ENCODE assay signal across 18 cellular contexts in the genomic region with DNA sequence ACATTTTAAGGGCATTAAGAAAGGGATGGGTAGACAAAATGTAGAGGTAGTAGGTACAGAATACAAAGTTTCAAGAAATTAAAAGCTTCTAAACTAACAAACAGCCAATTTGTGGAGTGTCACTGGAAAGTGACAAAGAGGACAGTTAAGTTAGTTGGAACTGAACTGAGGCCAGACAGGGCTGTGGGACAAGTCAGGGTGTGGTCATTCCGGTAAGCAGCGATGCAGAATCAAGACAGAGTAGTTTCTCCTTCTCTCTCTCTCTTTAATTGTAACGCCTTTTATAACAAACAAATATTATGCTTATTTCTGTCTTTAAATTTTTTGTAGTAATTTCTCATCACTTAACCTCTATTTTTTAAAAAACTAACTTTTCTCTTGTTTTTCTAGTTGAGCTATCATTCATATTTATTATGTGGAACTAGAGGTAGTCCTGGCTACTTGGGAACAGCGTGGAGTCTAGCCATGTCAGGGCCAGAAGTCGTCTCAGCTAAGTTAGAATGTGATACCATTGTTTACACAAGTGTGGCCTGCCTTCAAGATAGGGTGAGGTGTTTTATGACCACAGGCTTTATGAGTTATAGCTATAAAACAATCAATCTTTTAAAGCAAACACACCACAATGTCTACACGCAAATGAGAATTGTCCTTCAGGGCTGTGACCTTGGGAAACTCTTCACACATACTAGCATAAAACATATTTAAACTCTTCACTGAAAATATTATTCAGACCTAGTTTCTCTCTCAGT.
DNase-seq lines count a peak whose midpoint lies in the region; TF ChIP-seq lines count a peak whose summit lies in the region.
"Had no signal": no experiment of that assay in that cellular context is flagged by ENCODE, and none has a peak within 500 bp of the region (broad histone marks: within the 10 kb centered on the region; RNA-seq: fewer than 3 reads in every experiment).

No MANE protein-coding gene starts in this region.

- TF ChIP-seq CTCF in type B pancreatic cell (conservative IDR thresholded peaks at IDR 0.05): no peak

- peak; percentile 26 for DNase-seq in NCI-H748 (lab: John Stamatoyannopoulos, UW; ENCODE audit: unreplicated experiment)
- DNase-seq in NCI-H748 treated with DMSO at 0.1 percent for 48 hours (lab: John Stamatoyannopoulos, UW): no peak
- DNase-seq in RPMI7951 (ENCODE audit: low read depth): peak; percentile 47
- DNase-seq in iris pigment epithelial cell (ENCODE audit: low read depth): peak; percentile 76
- no peak for DNase-seq in type B pancreatic cell (ENCODE audit: extremely low spot score, unreplicated experiment)
- no peak for DNase-seq in stimulated activated CD4-positive, alpha-beta T cell treated with anti-CD3 and anti-CD28 coated beads, Interleukin-4, amount 100 ng/mL, for 1 hour
- no peak for DNase-seq in activated naive CD4-positive, alpha-beta T cell treated with anti-CD3 and anti-CD28 coated beads, Interleukin-2, amount 50 U/mL, for 16 hours
- no peak for DNase-seq in KBM-7
- DNase-seq: activated CD4-positive, alpha-beta T cell treated with anti-CD3 and anti-CD28 coated beads for 48 hours; activated naive CD8-positive, alpha-beta T cell treated with anti-CD3 and anti-CD28 coated beads for 36 hours; activated T-cell treated with anti-CD3 and anti-CD28 coated beads for 4 hours; C1 segment of cervical spinal cord; gastrocnemius medialis; NCI-H1417 treated with DMSO at 0.1 percent for 48 hours; NCI-H2227 treated with DMSO at 0.1 percent for 48 hours; stimulated activated CD4-positive, alpha-beta T cell treated with anti-CD3 and anti-CD28 coated beads, Interleukin-15, amount 100 ng/mL, for 24 hours; stimulated activated naive CD8-positive, alpha-beta T cell treated with anti-CD3 and anti-CD28 coated beads, Interleukin-15, amount 100 ng/mL, for 72 hours; uterus had no signal

- H3K4me3 Mint-ChIP-seq in type B pancreatic cell: no peak overlapping the region
- H3K4me3 Mint-ChIP-seq: activated naive CD8-positive, alpha-beta T cell treated with anti-CD3 and anti-CD28 coated beads for 36 hours; stimulated activated naive CD8-positive, alpha-beta T cell treated with anti-CD3 and anti-CD28 coated beads, Interleukin-15, amount 100 ng/mL, for 72 hours had no signal

- H3K36me3 Mint-ChIP-seq in type B pancreatic cell: no peaks in the 10 kb centered on the region
- H3K36me3 Mint-ChIP-seq: activated naive CD8-positive, alpha-beta T cell treated with anti-CD3 and anti-CD28 coated beads for 36 hours had no signal

- H3K27me3 Mint-ChIP-seq in type B pancreatic cell: no peaks in the 10 kb centered on the region

- H3K9me3 Mint-ChIP-seq in type B pancreatic cell: no peaks in the 10 kb centered on the region
- H3K9me3 Mint-ChIP-seq: activated naive CD8-positive, alpha-beta T cell treated with anti-CD3 and anti-CD28 coated beads for 36 hours had no signal

- in situ Hi-C loops in KBM-7 (cut with MboI; ENCODE audit: low pct_unique_long_range_greater_than_20kb, low sequenced_read_pairs): no loop called here

- H3K4me1 Mint-ChIP-seq in type B pancreatic cell (ENCODE audit: unreplicated experiment): peaks cover 5% of the 10 kb centered on the region
- H3K4me1 Mint-ChIP-seq: activated naive CD8-positive, alpha-beta T cell treated with anti-CD3 and anti-CD28 coated beads for 36 hours had no signal

- H3K27ac Mint-ChIP-seq in type B pancreatic cell: peak overlapping the region; percentile 32
- H3K27ac Mint-ChIP-seq: activated naive CD8-positive, alpha-beta T cell treated with anti-CD3 and anti-CD28 coated beads for 36 hours; stimulated activated naive CD8-positive, alpha-beta T cell treated with anti-CD3 and anti-CD28 coated beads, Interleukin-15, amount 100 ng/mL, for 72 hours had no signal

Comparison
In these comparisons a context has a peak if more than half of its experiments do, and no peak if none do; other contexts are left out.
1. DNase-seq: peak in NCI-H748 (single experiment), RPMI7951 (single experiment) and iris pigment epithelial cell (single experiment); none in NCI-H748 treated with DMSO at 0.1 percent for 48 hours (single experiment), type B pancreatic cell (single experiment), stimulated activated CD4-positive, alpha-beta T cell treated with anti-CD3 and anti-CD28 coated beads, Interleukin-4, amount 100 ng/mL, for 1 hour (single experiment), activated naive CD4-positive, alpha-beta T cell treated with anti-CD3 and anti-CD28 coated beads, Interleukin-2, amount 50 U/mL, for 16 hours (single experiment) and KBM-7 (single experiment).